In the genomic region with DNA sequence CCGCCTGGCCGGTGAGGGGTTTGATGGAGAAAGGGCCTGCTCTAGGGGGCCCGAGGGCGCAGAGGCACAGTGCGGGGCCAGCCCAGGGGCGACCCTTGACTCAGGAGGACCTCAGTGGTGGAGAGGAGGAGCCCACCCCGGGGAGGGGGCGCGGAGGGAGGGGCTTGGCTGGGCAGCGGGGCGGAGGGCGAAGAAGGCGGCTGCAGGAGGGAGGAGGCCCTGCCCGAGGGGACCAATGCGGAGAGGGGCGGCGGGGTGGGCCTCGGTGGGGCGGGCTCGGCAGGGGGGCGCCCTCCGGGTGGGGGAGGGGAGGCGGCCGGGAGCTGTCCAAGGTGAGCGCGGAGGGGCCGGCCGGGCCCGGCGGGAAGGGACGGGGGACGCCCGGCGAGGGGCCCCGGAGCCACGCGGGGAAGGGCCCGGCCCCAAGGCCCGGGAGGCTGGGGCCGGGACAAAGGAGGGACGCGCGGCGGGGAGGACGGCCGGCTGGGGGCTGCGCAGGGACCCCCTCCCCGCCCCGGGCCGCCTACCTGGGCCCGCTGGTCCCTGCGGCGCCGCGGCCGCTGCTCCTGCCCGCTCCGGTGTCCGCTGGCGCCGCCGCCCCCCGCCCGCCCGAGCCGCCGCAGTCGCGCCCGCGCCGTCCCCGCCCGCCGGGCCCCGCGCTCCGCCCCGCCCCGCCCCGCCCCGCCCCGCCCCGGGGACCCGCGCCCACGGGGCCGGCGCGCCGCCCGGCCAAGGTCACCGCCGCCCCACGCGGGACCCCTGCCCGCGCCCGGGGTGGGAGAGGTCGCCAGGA, we compare ENCODE assay signal across 1 cellular context.
TF ChIP-seq lines count a peak whose summit lies in the region.

A gene with protein sequence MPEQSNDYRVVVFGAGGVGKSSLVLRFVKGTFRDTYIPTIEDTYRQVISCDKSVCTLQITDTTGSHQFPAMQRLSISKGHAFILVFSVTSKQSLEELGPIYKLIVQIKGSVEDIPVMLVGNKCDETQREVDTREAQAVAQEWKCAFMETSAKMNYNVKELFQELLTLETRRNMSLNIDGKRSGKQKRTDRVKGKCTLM (minus strand): TSS at position 596 of the 793 bp plus-strand sequence. CDS start 3,566 bp downstream, outside the sequence.

TF ChIP-seq in GM12878, 131 proteins besides CTCF, POLR2A, EP300 and RAD21:
- TF ChIP-seq, protein P1, sequence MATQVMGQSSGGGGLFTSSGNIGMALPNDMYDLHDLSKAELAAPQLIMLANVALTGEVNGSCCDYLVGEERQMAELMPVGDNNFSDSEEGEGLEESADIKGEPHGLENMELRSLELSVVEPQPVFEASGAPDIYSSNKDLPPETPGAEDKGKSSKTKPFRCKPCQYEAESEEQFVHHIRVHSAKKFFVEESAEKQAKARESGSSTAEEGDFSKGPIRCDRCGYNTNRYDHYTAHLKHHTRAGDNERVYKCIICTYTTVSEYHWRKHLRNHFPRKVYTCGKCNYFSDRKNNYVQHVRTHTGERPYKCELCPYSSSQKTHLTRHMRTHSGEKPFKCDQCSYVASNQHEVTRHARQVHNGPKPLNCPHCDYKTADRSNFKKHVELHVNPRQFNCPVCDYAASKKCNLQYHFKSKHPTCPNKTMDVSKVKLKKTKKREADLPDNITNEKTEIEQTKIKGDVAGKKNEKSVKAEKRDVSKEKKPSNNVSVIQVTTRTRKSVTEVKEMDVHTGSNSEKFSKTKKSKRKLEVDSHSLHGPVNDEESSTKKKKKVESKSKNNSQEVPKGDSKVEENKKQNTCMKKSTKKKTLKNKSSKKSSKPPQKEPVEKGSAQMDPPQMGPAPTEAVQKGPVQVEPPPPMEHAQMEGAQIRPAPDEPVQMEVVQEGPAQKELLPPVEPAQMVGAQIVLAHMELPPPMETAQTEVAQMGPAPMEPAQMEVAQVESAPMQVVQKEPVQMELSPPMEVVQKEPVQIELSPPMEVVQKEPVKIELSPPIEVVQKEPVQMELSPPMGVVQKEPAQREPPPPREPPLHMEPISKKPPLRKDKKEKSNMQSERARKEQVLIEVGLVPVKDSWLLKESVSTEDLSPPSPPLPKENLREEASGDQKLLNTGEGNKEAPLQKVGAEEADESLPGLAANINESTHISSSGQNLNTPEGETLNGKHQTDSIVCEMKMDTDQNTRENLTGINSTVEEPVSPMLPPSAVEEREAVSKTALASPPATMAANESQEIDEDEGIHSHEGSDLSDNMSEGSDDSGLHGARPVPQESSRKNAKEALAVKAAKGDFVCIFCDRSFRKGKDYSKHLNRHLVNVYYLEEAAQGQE (IDR thresholded peaks at IDR 0.05; ENCODE audit: low read depth, low read length) = peak; percentile 66
- TF ChIP-seq LARP7 (IDR thresholded peaks at IDR 0.05) (no peak), RUNX3 (IDR thresholded peaks at IDR 0.05; ENCODE audit: low read length) (no peak)
